Comparison of ENCODE assay signal across 8 cellular contexts in genomic region chr9:20315672-20316071, GRCh38.
DNase-seq lines count a peak whose midpoint lies in the region; ATAC-seq and TF ChIP-seq lines count a peak whose summit lies in the region.
"Had no signal": no experiment of that assay in that cellular context is flagged by ENCODE, and none has a peak within 500 bp of the region (broad histone marks: within the 10 kb centered on the region; RNA-seq: fewer than 3 reads in every experiment).

No MANE protein-coding gene starts in this region.

- peak; percentile 39 for DNase-seq in Daoy (ENCODE audit: low read depth)
- DNase-seq in LHCN-M2 (ENCODE audit: low read depth), result peak; percentile 89
- peak; percentile 89 for DNase-seq in astrocyte of the spinal cord (ENCODE audit: low read depth, low spot score)
- peak; percentile 75 for DNase-seq in non-pigmented ciliary epithelial cell (ENCODE audit: low read depth)
- no peak for DNase-seq in mesenteric fat pad (ENCODE audit: low spot score)
- no peak for DNase-seq in DMS 273 treated with DMSO at 0.1 percent for 48 hours (lab: John Stamatoyannopoulos, UW)
- DNase-seq: cortex of kidney had no signal

- ATAC-seq in GM21390 (IDR thresholded peaks at IDR 0.05; ENCODE audit: unreplicated experiment), result no peak

- in situ Hi-C loops in astrocyte of the spinal cord (cut with HindIII; ENCODE audit: low sequenced_read_pairs), result no loop called here

- H3K4me3 ChIP-seq in astrocyte of the spinal cord (ENCODE audit: low read depth, low read length), result no peak overlapping the region

- TF ChIP-seq CTCF in astrocyte of the spinal cord (IDR thresholded peaks at IDR 0.05; ENCODE audit: low read depth, low read length), result no peak

Comparison
In these comparisons a context has a peak if more than half of its experiments do, and no peak if none do; other contexts are left out.
1. DNase-seq: peak in Daoy (single experiment), LHCN-M2 (single experiment), astrocyte of the spinal cord (single experiment) and non-pigmented ciliary epithelial cell (single experiment); none in mesenteric fat pad (single experiment) and DMS 273 treated with DMSO at 0.1 percent for 48 hours (single experiment).